ENCODE assay signal across 8 cellular contexts in the genomic region with DNA sequence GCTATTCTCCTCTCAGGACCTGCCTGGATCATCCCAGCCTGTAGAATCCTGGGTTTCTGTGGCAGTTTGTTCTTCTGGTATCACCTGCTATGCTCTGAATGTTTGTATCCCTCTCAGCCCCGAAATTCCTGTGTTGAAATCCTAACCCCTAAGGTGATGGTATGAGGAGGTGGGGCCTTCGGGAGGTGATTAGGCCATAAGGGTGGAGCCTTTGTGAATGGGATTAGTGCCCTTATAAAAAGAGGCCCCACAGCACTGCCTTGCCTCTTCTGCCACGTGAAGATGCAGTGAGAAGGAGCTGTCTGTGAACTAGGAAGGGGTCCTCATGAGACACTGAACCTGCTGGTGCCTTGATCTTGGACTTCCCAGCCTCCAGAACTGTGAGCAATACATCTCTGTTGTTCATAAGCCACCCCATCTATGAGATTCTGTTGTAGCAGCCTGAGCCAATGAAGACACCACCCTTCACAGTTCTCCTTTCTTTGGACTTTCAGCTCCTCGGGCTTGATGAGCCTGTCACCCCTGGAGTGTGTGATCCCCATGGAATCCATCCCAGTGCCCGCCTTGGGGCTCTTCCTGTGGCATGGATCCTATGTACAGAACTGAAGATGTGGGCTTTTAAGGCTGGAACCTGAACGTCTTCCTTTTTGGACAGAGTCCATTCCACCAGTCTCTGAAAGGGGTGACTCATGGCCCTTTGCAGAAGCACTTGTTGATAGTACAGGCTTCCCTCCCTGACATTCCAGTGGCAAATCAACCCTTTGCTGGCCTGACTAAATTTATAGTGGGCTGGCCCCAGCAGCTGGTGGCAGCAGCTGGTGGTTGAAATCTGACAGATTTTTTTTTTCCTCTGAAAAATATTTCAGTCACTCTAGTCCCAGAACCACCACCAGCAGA.
A peak's percentile ranks its signal among the peaks of the same experiment; 100 is the strongest.
DNase-seq lines count a peak whose midpoint lies in the region; ATAC-seq and TF ChIP-seq lines count a peak whose summit lies in the region.

No MANE protein-coding gene starts in this region.

- H3K4me1 Mint-ChIP-seq in activated CD8-positive, alpha-beta T cell treated with anti-CD3 and anti-CD28 coated beads for 36 hours (ENCODE audit: low read depth): no peaks in the 10 kb centered on the region

- H3K79me2 ChIP-seq in osteoblast (ENCODE audit: insufficient read depth, low read length): peaks cover 15% of the 10 kb centered on the region

- peaks cover 22% of the 10 kb centered on the region for H4K20me1 ChIP-seq in osteoblast (ENCODE audit: insufficient read depth, low read length)

- POLR2A ChIA-PET in activated CD8-positive, alpha-beta T cell treated with anti-CD3 and anti-CD28 coated beads for 36 hours (lab: Charles Lee): no interaction called here

- H3K9me3 Mint-ChIP-seq in activated CD8-positive, alpha-beta T cell treated with anti-CD3 and anti-CD28 coated beads for 36 hours: no peaks in the 10 kb centered on the region

- peaks cover 10% of the 10 kb centered on the region for H3K4me1 ChIP-seq in osteoblast (ENCODE audit: insufficient read depth, low read length)

- peaks cover 4% of the 10 kb centered on the region for H3K27me3 Mint-ChIP-seq in activated CD8-positive, alpha-beta T cell treated with anti-CD3 and anti-CD28 coated beads for 36 hours

- DNase-seq in DMS 273 (lab: John Stamatoyannopoulos, UW; ENCODE audit: unreplicated experiment) (peak; percentile 72), RKO (ENCODE audit: low spot score) (peak; percentile 59), fibroblast of the aortic adventitia (ENCODE audit: low read depth) (peak; percentile 92), osteoblast (ENCODE audit: insufficient read length, low spot score, missing footprints) (peak; percentile 93), NK-92 (lab: John Stamatoyannopoulos, UW; ENCODE audit: unreplicated experiment) (no peak)
- no peak for DNase-seq in activated CD8-positive, alpha-beta T cell treated with anti-CD3 and anti-CD28 coated beads for 36 hours

- peak overlapping the region; percentile 16 for H2AFZ ChIP-seq in osteoblast (ENCODE audit: low read length)

- H3K4me3 ChIP-seq in fibroblast of the aortic adventitia (ENCODE audit: low read depth, low read length) (no peak overlapping the region), osteoblast (ENCODE audit: insufficient read depth, low read length) (no peak overlapping the region)

- no peak overlapping the region for H3K27ac ChIP-seq in osteoblast (ENCODE audit: low read depth, low read length)

- H3K36me3 Mint-ChIP-seq in activated CD8-positive, alpha-beta T cell treated with anti-CD3 and anti-CD28 coated beads for 36 hours (ENCODE audit: low read depth): no peaks in the 10 kb centered on the region

- H3K4me3 Mint-ChIP-seq in activated CD8-positive, alpha-beta T cell treated with anti-CD3 and anti-CD28 coated beads for 36 hours: no peak overlapping the region

- no peaks in the 10 kb centered on the region for H3K9me3 ChIP-seq in osteoblast (ENCODE audit: low read depth, low read length)

- no peak for ATAC-seq in GM18868 (IDR thresholded peaks at IDR 0.05; ENCODE audit: unreplicated experiment)
- ATAC-seq in activated CD8-positive, alpha-beta T cell treated with anti-CD3 and anti-CD28 coated beads for 36 hours: no peak
- ATAC-seq in HG02938 (IDR thresholded peaks at IDR 0.05; ENCODE audit: unreplicated experiment): no peak

- H3K27ac Mint-ChIP-seq in activated CD8-positive, alpha-beta T cell treated with anti-CD3 and anti-CD28 coated beads for 36 hours: no peak overlapping the region

- H3K4me2 ChIP-seq in osteoblast (ENCODE audit: insufficient read depth, low read length): peak overlapping the region; percentile 58

- intact Hi-C loops in activated CD8-positive, alpha-beta T cell treated with anti-CD3 and anti-CD28 coated beads for 36 hours (cut with micrococcal nuclease): no loop called here

- no peaks in the 10 kb centered on the region for H3K36me3 ChIP-seq in osteoblast (ENCODE audit: insufficient read depth, low read length)

- H3K27me3 ChIP-seq in osteoblast (ENCODE audit: insufficient read depth, low read length): no peaks in the 10 kb centered on the region

- CTCF ChIA-PET in activated CD8-positive, alpha-beta T cell treated with anti-CD3 and anti-CD28 coated beads for 36 hours (lab: Charles Lee): interaction anchor here (0.8 kb wide), 1 partner anchor 15 kb away, joined by 3 read pairs; no protein-coding TSS in a partner anchor

- no peak for TF ChIP-seq CTCF in fibroblast of the aortic adventitia (IDR thresholded peaks at IDR 0.05; ENCODE audit: insufficient read depth, low read length)
- TF ChIP-seq CTCF in osteoblast (IDR thresholded peaks at IDR 0.05; ENCODE audit: extremely low read depth, low read depth, low read length): no peak
- TF ChIP-seq CTCF in activated CD8-positive, alpha-beta T cell treated with anti-CD3 and anti-CD28 coated beads for 36 hours (IDR thresholded peaks at IDR 0.05): no peak

Comparison
In these comparisons a context has a peak if more than half of its experiments do, and no peak if none do; other contexts are left out.
1. DNase-seq: peak in DMS 273 (single experiment), RKO (single experiment), fibroblast of the aortic adventitia (single experiment) and osteoblast (single experiment); none in NK-92 (single experiment) and activated CD8-positive, alpha-beta T cell treated with anti-CD3 and anti-CD28 coated beads for 36 hours (single experiment).